20 cellular contexts compared by ENCODE assay signal in the genomic region with DNA sequence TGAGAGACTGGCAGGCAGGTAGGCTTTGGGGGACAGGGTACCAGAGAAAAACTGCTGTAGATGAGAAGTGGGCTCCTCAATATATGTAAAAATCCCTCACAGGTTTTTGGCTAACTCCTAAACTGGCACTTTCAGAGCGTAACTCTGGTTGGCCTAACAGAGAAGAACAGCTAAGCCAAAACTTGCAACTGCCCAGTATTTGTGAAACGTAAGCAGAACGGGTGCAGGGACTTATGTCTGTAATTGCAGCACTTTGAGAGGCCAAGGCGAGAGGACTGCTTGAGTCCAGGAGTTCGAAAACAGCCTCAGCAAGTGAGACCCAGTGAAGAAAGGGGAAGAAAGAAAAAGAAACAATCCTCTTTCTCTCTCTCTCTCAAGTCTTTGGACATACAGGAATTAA. TPM values are rescaled to one million over a fixed set of nuclear protein-coding genes. Genes with fewer than 3 reads are reported as not detected.
DNase-seq lines count a peak whose midpoint lies in the region; ATAC-seq, FAIRE-seq and TF ChIP-seq lines count a peak whose summit lies in the region.
"Had no signal": no experiment of that assay in that cellular context is flagged by ENCODE, and none has a peak within 500 bp of the region (broad histone marks: within the 10 kb centered on the region; RNA-seq: fewer than 3 reads in every experiment).

No MANE protein-coding gene starts in this region.

- no peak overlapping the region for H3K4me3 Mint-ChIP-seq in activated naive CD4-positive, alpha-beta T cell treated with anti-CD3 and anti-CD28 coated beads, Interleukin-2, amount 10 ng/mL, durations not matched to agents 7 days and 5 days
- no peak overlapping the region for H3K4me3 Mint-ChIP-seq in memory B cell
- H3K4me3 Mint-ChIP-seq in progenitor cell of endocrine pancreas (ENCODE audit: low read depth) = no peak overlapping the region
- H3K4me3 Mint-ChIP-seq in MCF 10A (ENCODE audit: unreplicated experiment) = no peak overlapping the region

- H3K4me1 ChIP-seq in PC-3 (ENCODE audit: insufficient read depth, low read length) = no peaks in the 10 kb centered on the region

- no peaks in the 10 kb centered on the region for H3K27me3 ChIP-seq in PC-3 (ENCODE audit: low read length)
- H3K27me3 ChIP-seq: SJSA1 had no signal

- no peak overlapping the region for H2AFZ ChIP-seq in PC-3 (ENCODE audit: low read length)

- no peaks in the 10 kb centered on the region for H3F3A ChIP-seq in PC-3 (ENCODE audit: low read length, unreplicated experiment)

- H3K9me2 ChIP-seq in PC-3 (replicated peaks; ENCODE audit: low read length) = no peaks in the 10 kb centered on the region

- ATAC-seq in PC-3 (peak; percentile 45), memory B cell (ENCODE audit: low read depth) (no peak)
- ATAC-seq: K562 had no signal

- no peak overlapping the region for H3K4me3 ChIP-seq in PC-3 (ENCODE audit: low read length)
- H3K4me3 ChIP-seq: K562, SJSA1 had no signal

- peaks cover 98% of the 10 kb centered on the region for H3K79me2 ChIP-seq in PC-3 (ENCODE audit: low read length)

- no peak for TF ChIP-seq POLR2A in H54 (IDR thresholded peaks at IDR 0.05; ENCODE audit: low read depth, low read length)

- H3K9ac ChIP-seq in PC-3 (ENCODE audit: low read length) = no peak overlapping the region

- TF ChIP-seq CTCF in PC-3 (conservative IDR thresholded peaks at IDR 0.05; ENCODE audit: low read depth, low read length) (no peak), progenitor cell of endocrine pancreas (IDR thresholded peaks at IDR 0.05; ENCODE audit: unreplicated experiment) (no peak), MCF 10A (IDR thresholded peaks at IDR 0.05; ENCODE audit: unreplicated experiment) (no peak)

- H4K20me1 ChIP-seq in PC-3 (ENCODE audit: low read length) = peaks cover 44% of the 10 kb centered on the region

- DNase-seq in activated naive CD4-positive, alpha-beta T cell treated with anti-CD3 and anti-CD28 coated beads, Interleukin-2, amount 10 ng/mL, durations not matched to agents 7 days and 5 days = no peak
- no peak for DNase-seq in activated naive CD4-positive, alpha-beta T cell treated with anti-CD3 and anti-CD28 coated beads, Interleukin-2, amount 50 U/mL, for 16 hours
- DNase-seq in PC-3 (no peak), memory B cell (ENCODE audit: low spot score in 2 of 2) (no peak), progenitor cell of endocrine pancreas (ENCODE audit: low spot score, unreplicated experiment) (no peak), MCF 10A (ENCODE audit: unreplicated experiment) (no peak), H54 (ENCODE audit: insufficient read length, low spot score) (no peak)
- DNase-seq: DMS153, DND-41, H7, Kasumi-1, NCI-H2029, NCI-H446, NCI-H526, Right ventricle myocardium superior, RPMI8226 had no signal

- H3K9me3 ChIP-seq in PC-3 (ENCODE audit: low read length) = no peaks in the 10 kb centered on the region
- H3K9me3 ChIP-seq: SJSA1 had no signal

- H3K9me3 Mint-ChIP-seq in activated naive CD4-positive, alpha-beta T cell treated with anti-CD3 and anti-CD28 coated beads, Interleukin-2, amount 10 ng/mL, durations not matched to agents 7 days and 5 days = no peaks in the 10 kb centered on the region
- no peaks in the 10 kb centered on the region for H3K9me3 Mint-ChIP-seq in memory B cell
- H3K9me3 Mint-ChIP-seq in progenitor cell of endocrine pancreas (ENCODE audit: low read depth) = no peaks in the 10 kb centered on the region
- no peaks in the 10 kb centered on the region for H3K9me3 Mint-ChIP-seq in MCF 10A (ENCODE audit: unreplicated experiment)

- peak overlapping the region; percentile 24 for H3K27ac Mint-ChIP-seq in activated naive CD4-positive, alpha-beta T cell treated with anti-CD3 and anti-CD28 coated beads, Interleukin-2, amount 10 ng/mL, durations not matched to agents 7 days and 5 days
- H3K27ac Mint-ChIP-seq in memory B cell (peak overlapping the region; percentile 47), progenitor cell of endocrine pancreas (peak overlapping the region; percentile 38), MCF 10A (ENCODE audit: low read depth, unreplicated experiment) (no peak overlapping the region)

- no peak overlapping the region for H3K4me2 ChIP-seq in PC-3 (ENCODE audit: low read length)

- no peak overlapping the region for H3K27ac ChIP-seq in PC-3 (ENCODE audit: low read length)
- H3K27ac ChIP-seq: SJSA1 had no signal

- H3K27me3 Mint-ChIP-seq in activated naive CD4-positive, alpha-beta T cell treated with anti-CD3 and anti-CD28 coated beads, Interleukin-2, amount 10 ng/mL, durations not matched to agents 7 days and 5 days = no peaks in the 10 kb centered on the region
- no peaks in the 10 kb centered on the region for H3K27me3 Mint-ChIP-seq in memory B cell
- H3K27me3 Mint-ChIP-seq in progenitor cell of endocrine pancreas = no peaks in the 10 kb centered on the region
- no peaks in the 10 kb centered on the region for H3K27me3 Mint-ChIP-seq in MCF 10A (ENCODE audit: insufficient read depth, unreplicated experiment)

- H3K36me3 ChIP-seq in PC-3 (ENCODE audit: low read depth, low read length) = peaks cover 19% of the 10 kb centered on the region; the same call in 1 of the 2 replicates

- POLR2A ChIA-PET in PC-3 (lab: Charles Lee; ENCODE audit: unreplicated experiment) (no interaction called here), MCF 10A (lab: Yijun Ruan, JAX) (interaction anchor here (1.4 kb wide), 1 partner anchor 17 kb away, joined by 4 read pairs; no protein-coding TSS in a partner anchor)

- peaks cover 1% of the 10 kb centered on the region for H3K4me1 Mint-ChIP-seq in activated naive CD4-positive, alpha-beta T cell treated with anti-CD3 and anti-CD28 coated beads, Interleukin-2, amount 10 ng/mL, durations not matched to agents 7 days and 5 days
- H3K4me1 Mint-ChIP-seq in memory B cell (peaks cover 48% of the 10 kb centered on the region), progenitor cell of endocrine pancreas (ENCODE audit: low read depth) (peaks cover 22% of the 10 kb centered on the region), MCF 10A (ENCODE audit: insufficient read depth, unreplicated experiment) (peaks cover 30% of the 10 kb centered on the region)

- BruUV-seq in PC-3 (replicated peaks; lab: Mats Ljungman, UMichigan) (no TSS peak), MCF 10A (replicated peaks; lab: Mats Ljungman, UMichigan) (no TSS peak)

- no peak for FAIRE-seq in H54 (lab: Jason Lieb, UNC)
- FAIRE-seq: GM12892, GM19239, K562 had no signal

- CTCF ChIA-PET in activated naive CD4-positive, alpha-beta T cell treated with anti-CD3 and anti-CD28 coated beads, Interleukin-2, amount 10 ng/mL, durations not matched to agents 7 days and 5 days (lab: Charles Lee) = no interaction called here
- CTCF ChIA-PET in PC-3 (lab: Charles Lee) = interaction anchor here (0.6 kb wide), 1 partner anchor 11 kb away, joined by 3 read pairs; no protein-coding TSS in a partner anchor
- CTCF ChIA-PET in MCF 10A (lab: Yijun Ruan, JAX) = interaction anchor here (0.7 to 1.3 kb wide), 2 partner anchors 10 to 348 kb away, joined by 3 to 5 read pairs; no protein-coding TSS in a partner anchor

- peaks cover 42% of the 10 kb centered on the region for H3K36me3 Mint-ChIP-seq in activated naive CD4-positive, alpha-beta T cell treated with anti-CD3 and anti-CD28 coated beads, Interleukin-2, amount 10 ng/mL, durations not matched to agents 7 days and 5 days
- peaks cover 23% of the 10 kb centered on the region for H3K36me3 Mint-ChIP-seq in memory B cell
- H3K36me3 Mint-ChIP-seq in progenitor cell of endocrine pancreas (ENCODE audit: insufficient read depth) = peaks cover 16% of the 10 kb centered on the region
- H3K36me3 Mint-ChIP-seq in MCF 10A (ENCODE audit: insufficient read depth, unreplicated experiment) = peaks cover 36% of the 10 kb centered on the region

- intact Hi-C loops in PC-3 (cut with micrococcal nuclease) (no loop called here), MCF 10A (cut with micrococcal nuclease) (no loop called here)

RNA-seq across cellular contexts. Expression of a gene that starts 25.0 kb away (rescaled TPM):
- 110 and 134 TPM in 2 replicates for total RNA-seq in PC-3 (2014; rRNA removed)
- total RNA-seq in progenitor cell of endocrine pancreas = 97.7 and 112 TPM in 2 replicates
- 104 and 106 TPM in 2 replicates for total RNA-seq in MCF 10A (2022)
